In the genomic region with DNA sequence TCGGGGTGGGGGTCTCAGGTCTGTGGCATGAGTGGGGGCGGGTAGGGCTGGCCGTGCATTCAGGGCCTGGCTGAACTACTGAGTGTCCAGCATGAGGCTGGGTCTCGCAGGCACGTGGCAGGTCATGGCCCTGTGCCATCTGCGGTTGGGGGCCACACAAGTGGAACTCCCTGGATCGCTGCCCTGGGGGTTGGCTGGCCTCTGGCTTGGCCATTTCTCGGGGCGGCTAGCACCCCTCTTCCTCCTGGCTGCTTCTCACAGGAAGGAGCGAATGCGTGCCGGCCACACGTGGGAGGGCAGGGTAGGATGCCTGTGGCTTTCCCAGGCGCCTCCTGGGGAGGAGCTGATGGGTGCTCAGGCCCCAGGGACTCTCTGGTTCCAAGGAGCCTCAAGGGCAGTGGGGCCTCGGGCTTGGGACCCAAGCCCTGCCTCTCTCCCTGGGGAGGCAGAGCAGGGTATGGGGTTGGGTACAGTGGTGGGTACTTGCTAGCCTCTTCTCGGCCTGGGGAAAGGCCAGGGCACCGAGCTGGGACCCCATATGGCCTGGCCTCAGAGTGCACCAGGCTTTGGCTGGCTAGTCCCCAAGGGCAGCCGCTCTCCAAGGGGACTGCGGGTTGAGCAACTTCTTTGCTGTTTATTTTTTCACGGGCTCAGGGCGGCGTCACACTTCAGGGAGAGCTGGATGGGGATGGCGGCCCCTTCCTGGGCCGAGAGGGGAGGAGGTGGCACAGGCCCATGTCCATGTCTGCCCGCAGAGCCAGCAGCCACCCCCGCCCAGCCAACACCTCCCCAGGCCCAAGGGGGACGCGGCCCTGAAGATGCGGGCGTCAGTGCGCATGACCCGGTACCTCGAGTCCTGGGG, we compare ENCODE assay signal across 11 cellular contexts. TPM values are rescaled to one million over a fixed set of nuclear protein-coding genes. Genes with fewer than 3 reads are reported as not detected.
A peak's percentile ranks its signal among the peaks of the same experiment; 100 is the strongest.
DNase-seq lines count a peak whose midpoint lies in the region; TF ChIP-seq lines count a peak whose summit lies in the region.
"Had no signal": no experiment of that assay in that cellular context is flagged by ENCODE, and none has a peak within 500 bp of the region (broad histone marks: within the 10 kb centered on the region; RNA-seq: fewer than 3 reads in every experiment).

No MANE protein-coding gene starts in this region.

- no peak for TF ChIP-seq POLR2A in sigmoid colon (IDR thresholded peaks at IDR 0.05)

- DNase-seq in activated CD4-positive, CD25-positive, alpha-beta regulatory T cell treated with anti-CD3 and anti-CD28 coated beads, Interleukin-2, amount 50 U/mL, for 72 hours, result peak; percentile 21
- no peak for DNase-seq in activated CD4-positive, CD25-positive, alpha-beta regulatory T cell (lab: John Stamatoyannopoulos, UW)
- DNase-seq in M059J (ENCODE audit: low read depth) (peak; percentile 93), fibroblast of lung (ENCODE audit: low read depth in 2 of 2) (peak; percentile 84 to 86), sigmoid colon (peak; percentile 64), T1000 (lab: John Stamatoyannopoulos, UW) (no peak), substantia nigra (lab: John Stamatoyannopoulos, UW) (no peak)
- DNase-seq in effector CD4-positive, alpha-beta T cell, result no peak
- DNase-seq: activated CD4-positive, alpha-beta T cell treated with anti-CD3 and anti-CD28 coated beads, Interleukin-2, amount 50 U/mL, for 1 hour; nucleus accumbens had no signal

- H3K9me3 ChIP-seq in fibroblast of lung (ENCODE audit: control insufficient read depth, insufficient read depth, low read depth, low read length) (no peaks in the 10 kb centered on the region), sigmoid colon (no peaks in the 10 kb centered on the region)
- H3K9me3 ChIP-seq: adrenal gland had no signal

- no peak for TF ChIP-seq EP300 in sigmoid colon (IDR thresholded peaks at IDR 0.05)

- peaks cover 19% of the 10 kb centered on the region for H3K4me1 ChIP-seq in fibroblast of lung (ENCODE audit: control insufficient read depth, extremely low read depth, insufficient read depth, low read length)
- H3K4me1 ChIP-seq in sigmoid colon, result no peaks in the 10 kb centered on the region
- H3K4me1 ChIP-seq: adrenal gland had no signal

- peak overlapping the region; percentile 75 for H3K4me2 ChIP-seq in fibroblast of lung (ENCODE audit: extremely low read depth, insufficient read depth, low read length)

- H3K79me2 ChIP-seq in fibroblast of lung (ENCODE audit: control insufficient read depth, insufficient read depth, low read length), result no peaks in the 10 kb centered on the region

- H3K4me3 ChIP-seq in fibroblast of lung (replicated peaks in 1 of 4; ENCODE audit: control extremely low read depth in 1 of 4, insufficient read depth in 1 of 4, low read depth in 3 of 4, low read length in 4 of 4) (no peak overlapping the region), sigmoid colon (no peak overlapping the region)
- H3K4me3 ChIP-seq: adrenal gland had no signal

- H3K27ac ChIP-seq in fibroblast of lung (ENCODE audit: insufficient read depth, low read length), result peak overlapping the region; percentile 84
- no peak overlapping the region for H3K27ac ChIP-seq in sigmoid colon
- no peak overlapping the region for H3K27ac ChIP-seq in substantia nigra (ENCODE audit: low read depth, low read length, poor library complexity, severe bottlenecking)
- H3K27ac ChIP-seq: adrenal gland had no signal

- peaks cover 2% of the 10 kb centered on the region for H3K36me3 ChIP-seq in fibroblast of lung (ENCODE audit: control insufficient read depth, insufficient read depth, low read length)
- H3K36me3 ChIP-seq in sigmoid colon, result no peaks in the 10 kb centered on the region
- H3K36me3 ChIP-seq: adrenal gland had no signal

- 89 to 90% methylated on average over 33 of the region's 33 CpGs for WGBS in sigmoid colon, 2 donors

- intact Hi-C loops in sigmoid colon (cut with DNase I), result no loop called here

- H4K20me1 ChIP-seq in fibroblast of lung (ENCODE audit: control insufficient read depth, extremely low read depth, insufficient read depth, low read length), result no peaks in the 10 kb centered on the region

- no peak overlapping the region for H2AFZ ChIP-seq in fibroblast of lung (ENCODE audit: low read length)

- TF ChIP-seq CTCF in fibroblast of lung (conservative IDR thresholded peaks at IDR 0.05 in 1 of 2, IDR thresholded peaks at IDR 0.05 in 1 of 2; ENCODE audit: low read depth in 1 of 2, low read length in 2 of 2) (no peak), sigmoid colon (IDR thresholded peaks at IDR 0.05) (no peak)

- H3K27me3 ChIP-seq in fibroblast of lung (ENCODE audit: control insufficient read depth, insufficient read depth, low read length) (no peaks in the 10 kb centered on the region), sigmoid colon (no peaks in the 10 kb centered on the region)
- H3K27me3 ChIP-seq: adrenal gland had no signal

- H3K9ac ChIP-seq in fibroblast of lung (ENCODE audit: insufficient read depth, low read length), result peak overlapping the region; percentile 16

RNA-seq across cellular contexts. Expression of gene ADCY7, which starts 37.5 kb away (rescaled TPM):
- total RNA-seq in M059J (2014; rRNA removed; shearing (Covaris generic)), result 10.5 and 17.4 TPM in 2 replicates
- total RNA-seq in fibroblast of lung, result 34.0 and 34.7 TPM in 2 replicates
- 9.4 and 9.9 TPM in 2 replicates for polyA plus RNA-seq in fibroblast of lung
- polyA plus RNA-seq in fibroblast of lung (2012), result 11.4 and 13.9 TPM in 2 replicates
- 27.4 and 53.6 TPM in 2 replicates for polyA minus RNA-seq in fibroblast of lung (ENCODE audit: low replicate concordance)
- total RNA-seq in sigmoid colon, result 10 to 100 TPM in 3 of 4 donors, 1 to 10 TPM in 1; 8.9 to 16.8 (median 11.3) TPM
- 10 to 100 TPM in 1 of 3 donors, 1 to 10 TPM in 2; 1.2 to 24.0 (median 1.8) TPM for polyA plus RNA-seq in sigmoid colon

Comparison
In these comparisons a context has a peak if more than half of its experiments do, and no peak if none do; other contexts are left out.
1. DNase-seq: peak in activated CD4-positive, CD25-positive, alpha-beta regulatory T cell treated with anti-CD3 and anti-CD28 coated beads, Interleukin-2, amount 50 U/mL, for 72 hours (single experiment), M059J (single experiment), fibroblast of lung (2 of 2) and sigmoid colon (single experiment); none in activated CD4-positive, CD25-positive, alpha-beta regulatory T cell (0 of 4), T1000 (single experiment), substantia nigra (0 of 49) and effector CD4-positive, alpha-beta T cell (single experiment).